31 cellular contexts compared by ENCODE assay signal in genomic region chr1:179283992-179284391, GRCh38.
"Had no signal": no experiment of that assay in that cellular context is flagged by ENCODE, and none has a peak within 500 bp of the region (broad histone marks: within the 10 kb centered on the region; RNA-seq: fewer than 3 reads in every experiment).

No MANE protein-coding gene starts in this region.

- H3K27me3 ChIP-seq: ascending aorta, cardiac muscle cell, colonic mucosa had no signal

- H3K27ac ChIP-seq: ascending aorta, cardiac muscle cell, colonic mucosa, VCaP had no signal

- H3K4me1 ChIP-seq: ascending aorta, colonic mucosa had no signal

- H3K36me3 ChIP-seq: ascending aorta, cardiac muscle cell, colonic mucosa had no signal

- H3K9me3 ChIP-seq: colonic mucosa had no signal

- H3K4me3 ChIP-seq: ascending aorta, cardiac muscle cell, colonic mucosa had no signal

- DNase-seq: activated B cell treated with CpG ODN at 0.5 μM for 24 hours; activated CD4-positive, alpha-beta memory T cell treated with anti-CD3 and anti-CD28 coated beads, Interleukin-2, amount 10 ng/mL, durations not matched to agents 7 days and 5 days; activated CD4-positive, alpha-beta T cell treated with anti-CD3 and anti-CD28 coated beads for 1 hour; activated CD4-positive, alpha-beta T cell treated with anti-CD3 and anti-CD28 coated beads for 36 hours; activated CD4-positive, alpha-beta T cell treated with anti-CD3 and anti-CD28 coated beads for 48 hours; activated CD4-positive, alpha-beta T cell treated with anti-CD3 and anti-CD28 coated beads, Interleukin-2, amount 10 ng/mL, durations not matched to agents 7 days and 5 days; activated CD4-positive, alpha-beta T cell treated with anti-CD3 and anti-CD28 coated beads, Interleukin-2, amount 50 U/mL, for 48 hours; activated CD8-positive, alpha-beta memory T cell treated with anti-CD3 and anti-CD28 coated beads for 24 hours; activated CD8-positive, alpha-beta memory T cell treated with anti-CD3 and anti-CD28 coated beads, Interleukin-2, amount 10 ng/mL, durations not matched to agents 7 days and 5 days; activated CD8-positive, alpha-beta memory T cell treated with anti-CD3 and anti-CD28 coated beads, Interleukin-2, amount 50 U/mL, for 48 hours; activated CD8-positive, alpha-beta T cell treated with anti-CD3 and anti-CD28 coated beads, Interleukin-2, amount 10 ng/mL, durations not matched to agents 7 days and 5 days; activated effector memory CD4-positive, alpha-beta T cell treated with Interleukin-2 at 50 U/mL for 16 hours; activated gamma-delta T cell; activated naive CD4-positive, alpha-beta T cell treated with anti-CD3 and anti-CD28 coated beads, Interleukin-2, amount 10 ng/mL, durations not matched to agents 7 days and 5 days; activated naive CD4-positive, alpha-beta T cell treated with Interleukin-2 at 50 U/mL for 16 hours; activated naive CD8-positive, alpha-beta T cell treated with anti-CD3 and anti-CD28 coated beads, Interleukin-2, amount 10 ng/mL, durations not matched to agents 7 days and 5 days; activated naive CD8-positive, alpha-beta T cell treated with anti-CD3 and anti-CD28 coated beads, Interleukin-2, amount 50 U/mL, for 24 hours; activated T-cell treated with anti-CD3 and anti-CD28 coated beads, Interleukin-2, amount 50 U/mL, for 24 hours; activated T-cell treated with anti-CD3 and anti-CD28 coated beads, Interleukin-2, amount 50 U/mL, for 48 hours; amygdala; anterior cingulate cortex; caudate nucleus; cerebellar nuclear complex; colonic mucosa; T-helper 17 cell had no signal

- FAIRE-seq: bronchial epithelial cell, TTC549 had no signal

- ATAC-seq: activated CD4-positive, alpha-beta T cell treated with anti-CD3 and anti-CD28 coated beads for 36 hours; activated CD4-positive, CD25-positive, alpha-beta regulatory T cell treated with anti-CD3 and anti-CD28 coated beads, Interleukin-2, amount 50 U/mL, for 24 hours; activated CD8-positive, alpha-beta memory T cell treated with anti-CD3 and anti-CD28 coated beads, Interleukin-2, amount 10 ng/mL, durations not matched to agents 7 days and 5 days; activated CD8-positive, alpha-beta T cell treated with anti-CD3 and anti-CD28 coated beads, Interleukin-2, amount 10 ng/mL, durations not matched to agents 7 days and 5 days; activated naive CD8-positive, alpha-beta T cell treated with anti-CD3 and anti-CD28 coated beads, Interleukin-2, amount 50 U/mL, for 24 hours; T-helper 17 cell had no signal
